24 cellular contexts compared by ENCODE assay signal in the genomic region with DNA sequence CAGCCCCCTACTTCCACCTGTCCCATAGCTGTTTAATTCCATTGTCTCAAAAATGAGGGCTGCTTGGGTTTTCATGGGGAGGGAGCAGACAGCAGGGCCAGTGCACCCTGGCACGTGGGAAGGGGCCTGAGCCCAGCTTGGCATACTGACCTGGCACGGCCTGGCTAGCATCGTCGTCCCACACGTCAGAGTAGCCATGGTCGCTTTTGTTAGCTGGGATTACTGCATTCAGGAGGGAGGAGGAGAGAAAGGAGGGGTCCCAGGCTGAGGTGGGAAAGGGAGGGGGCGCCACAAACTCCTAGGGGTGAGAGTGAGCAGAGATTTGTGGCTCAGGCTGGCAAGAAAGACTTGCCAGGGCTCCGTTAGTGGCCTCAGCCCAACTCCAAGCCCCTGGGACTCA. TPM values are rescaled to one million over a fixed set of nuclear protein-coding genes. Genes with fewer than 3 reads are reported as not detected.
DNase-seq lines count a peak whose midpoint lies in the region; ATAC-seq and TF ChIP-seq lines count a peak whose summit lies in the region.
"Had no signal": no experiment of that assay in that cellular context is flagged by ENCODE, and none has a peak within 500 bp of the region (broad histone marks: within the 10 kb centered on the region; RNA-seq: fewer than 3 reads in every experiment).

No MANE protein-coding gene starts in this region.

- no peak overlapping the region for H3K27ac ChIP-seq in GM23338 (ENCODE audit: low read depth)
- H3K27ac ChIP-seq in neural progenitor cell = no peak overlapping the region
- H3K27ac ChIP-seq: A549 had no signal

- CTCF ChIA-PET in WTC11 (lab: Charles Lee) = interaction anchor here (0.8 to 8.7 kb wide), 16 partner anchors 9 to 379 kb away, joined by 3 to 92 read pairs (median 3); a partner anchor contains a TSS

- H3K27ac Mint-ChIP-seq in GM23338 = no peak overlapping the region
- H3K27ac Mint-ChIP-seq in WTC11 = no peak overlapping the region
- no peak overlapping the region for H3K27ac Mint-ChIP-seq in neural progenitor cell
- H3K27ac Mint-ChIP-seq: HFFc6, IgD-negative memory B cell had no signal

- POLR2A ChIA-PET in WTC11 (lab: Charles Lee) = interaction anchor here (2.9 kb wide), 1 partner anchor 8 kb away, joined by 9 read pairs; no protein-coding TSS in a partner anchor

- H3K4me3 Mint-ChIP-seq in GM23338 (peak overlapping the region; percentile 10; the same call in 1 of the 3 replicates), WTC11 (peak overlapping the region; percentile 5; the same call in 1 of the 2 replicates), neural progenitor cell (no peak overlapping the region)
- H3K4me3 Mint-ChIP-seq: CD4-positive, alpha-beta memory T cell; HFFc6; IgD-negative memory B cell had no signal

- DNase-seq in GM23338 (ENCODE audit: low spot score) (peak; percentile 66), WTC11 (ENCODE audit: low spot score) (peak; percentile 22), globus pallidus (ENCODE audit: low spot score) (peak; percentile 49), neural progenitor cell (ENCODE audit: low spot score) (peak; percentile 85), NCI-H526 treated with DMSO at 0.1 percent for 48 hours (lab: John Stamatoyannopoulos, UW) (no peak)
- DNase-seq in central memory CD4-positive, alpha-beta T cell = no peak
- DNase-seq in stimulated activated CD8-positive, alpha-beta memory T cell treated with anti-CD3 and anti-CD28 coated beads, Interleukin-4, amount 100 ng/mL, for 48 hours = no peak
- DNase-seq: Caco-2; CD4-positive, alpha-beta memory T cell; DMS 273 treated with DMSO at 0.1 percent for 48 hours; DND-41; HFFc6; Kasumi-1; MG63; NCI-H1417 treated with DMSO at 0.1 percent for 48 hours; NCI-H2029 treated with DMSO at 0.1 percent for 48 hours; NCI-H226; NCI-H510A treated with DMSO at 0.1 percent for 48 hours; NCI-H82 had no signal

- ATAC-seq in GM23338 = peak; percentile 28
- ATAC-seq in WTC11 = peak; percentile 46
- ATAC-seq in GM18909 (IDR thresholded peaks at IDR 0.05; ENCODE audit: poor library complexity, unreplicated experiment) = no peak
- ATAC-seq: A549, Panc1, SK-N-SH treated with all-trans-retinoic acid at 6 μM for 48 hours had no signal

- H3K9me2 ChIP-seq in GM23338 (ENCODE audit: insufficient read depth) = no peaks in the 10 kb centered on the region

- peaks cover 7% of the 10 kb centered on the region for H3K27me3 Mint-ChIP-seq in GM23338 (ENCODE audit: insufficient read depth, low read depth, poor library complexity)
- H3K27me3 Mint-ChIP-seq in WTC11 (ENCODE audit: low read depth) = peaks cover 22% of the 10 kb centered on the region
- H3K27me3 Mint-ChIP-seq in neural progenitor cell (ENCODE audit: insufficient read depth, low read depth) = peaks cover 6% of the 10 kb centered on the region
- H3K27me3 Mint-ChIP-seq: CD4-positive, alpha-beta memory T cell; IgD-negative memory B cell had no signal

- H2AFZ ChIP-seq in GM23338 (peak overlapping the region; percentile 97), neural progenitor cell (replicated peaks) (peak overlapping the region; percentile 63)

- H3K27me3 ChIP-seq in GM23338 (ENCODE audit: insufficient read depth) (peaks cover 33% of the 10 kb centered on the region), neural progenitor cell (peaks cover 17% of the 10 kb centered on the region)
- H3K27me3 ChIP-seq: MG63 had no signal

- H3K4me1 ChIP-seq in GM23338 (ENCODE audit: insufficient read depth) = peaks cover 24% of the 10 kb centered on the region
- peaks cover 25% of the 10 kb centered on the region for H3K4me1 ChIP-seq in neural progenitor cell

- H3K4me2 ChIP-seq in GM23338 (peak overlapping the region; percentile 72), neural progenitor cell (peak overlapping the region; percentile 48)
- H3K4me2 ChIP-seq: A549 had no signal

- TF ChIP-seq CTCF in GM23338 (conservative IDR thresholded peaks at IDR 0.05; ENCODE audit: low read depth in 2 of 2) (no peak), WTC11 (IDR thresholded peaks at IDR 0.05) (no peak), neural progenitor cell (IDR thresholded peaks at IDR 0.05) (no peak)

- H3K9ac ChIP-seq in neural progenitor cell = no peak overlapping the region

- H4K20me1 ChIP-seq in GM23338 (replicated peaks; ENCODE audit: insufficient read depth) (no peaks in the 10 kb centered on the region), neural progenitor cell (ENCODE audit: low read depth) (no peaks in the 10 kb centered on the region)

- H3K9me3 ChIP-seq in neural progenitor cell (ENCODE audit: low read depth) = no peaks in the 10 kb centered on the region
- H3K9me3 ChIP-seq: A549, Caco-2, MG63 had no signal

- peaks cover 39% of the 10 kb centered on the region for H3K4me1 Mint-ChIP-seq in GM23338
- H3K4me1 Mint-ChIP-seq in WTC11 = peaks cover 34% of the 10 kb centered on the region
- peaks cover 24% of the 10 kb centered on the region for H3K4me1 Mint-ChIP-seq in neural progenitor cell

- H3K4me3 ChIP-seq in GM23338 = peak overlapping the region; percentile 38
- H3K4me3 ChIP-seq in neural progenitor cell = no peak overlapping the region
- H3K4me3 ChIP-seq: A549, MG63 had no signal

- H3K36me3 ChIP-seq in GM23338 (ENCODE audit: insufficient read depth) (no peaks in the 10 kb centered on the region), neural progenitor cell (no peaks in the 10 kb centered on the region)
- H3K36me3 ChIP-seq: MG63 had no signal

- H3K36me3 Mint-ChIP-seq in GM23338 (ENCODE audit: low read depth) (no peaks in the 10 kb centered on the region), WTC11 (no peaks in the 10 kb centered on the region), neural progenitor cell (no peaks in the 10 kb centered on the region)
- H3K36me3 Mint-ChIP-seq: CD4-positive, alpha-beta memory T cell; IgD-negative memory B cell had no signal

- H3F3A ChIP-seq in GM23338 (replicated peaks; ENCODE audit: low read depth) = no peaks in the 10 kb centered on the region
- no peaks in the 10 kb centered on the region for H3F3A ChIP-seq in neural progenitor cell (ENCODE audit: low read depth)

- H3K79me2 ChIP-seq in GM23338 (replicated peaks; ENCODE audit: insufficient read depth) = no peaks in the 10 kb centered on the region
- H3K79me2 ChIP-seq in neural progenitor cell (ENCODE audit: low read depth) = no peaks in the 10 kb centered on the region

- H3K9me3 Mint-ChIP-seq in GM23338 (no peaks in the 10 kb centered on the region), WTC11 (no peaks in the 10 kb centered on the region), neural progenitor cell (no peaks in the 10 kb centered on the region)
- H3K9me3 Mint-ChIP-seq: HFFc6, IgD-negative memory B cell had no signal

TF ChIP-seq in GM23338, 12 proteins besides CTCF, POLR2A, EP300 and RAD21:
- no peak for TF ChIP-seq ZNF331 (CRISPR knock-in tag; IDR thresholded peaks at IDR 0.05; ENCODE audit: low read depth)
- peak; percentile 45 for TF ChIP-seq CREB1 (CRISPR knock-in tag; IDR thresholded peaks at IDR 0.05; ENCODE audit: low read depth)
TF ChIP-seq in GM23338: peak in this region for 1.

TF ChIP-seq in WTC11, 78 proteins besides CTCF, POLR2A, EP300 and RAD21:
- TF ChIP-seq, protein P1, sequence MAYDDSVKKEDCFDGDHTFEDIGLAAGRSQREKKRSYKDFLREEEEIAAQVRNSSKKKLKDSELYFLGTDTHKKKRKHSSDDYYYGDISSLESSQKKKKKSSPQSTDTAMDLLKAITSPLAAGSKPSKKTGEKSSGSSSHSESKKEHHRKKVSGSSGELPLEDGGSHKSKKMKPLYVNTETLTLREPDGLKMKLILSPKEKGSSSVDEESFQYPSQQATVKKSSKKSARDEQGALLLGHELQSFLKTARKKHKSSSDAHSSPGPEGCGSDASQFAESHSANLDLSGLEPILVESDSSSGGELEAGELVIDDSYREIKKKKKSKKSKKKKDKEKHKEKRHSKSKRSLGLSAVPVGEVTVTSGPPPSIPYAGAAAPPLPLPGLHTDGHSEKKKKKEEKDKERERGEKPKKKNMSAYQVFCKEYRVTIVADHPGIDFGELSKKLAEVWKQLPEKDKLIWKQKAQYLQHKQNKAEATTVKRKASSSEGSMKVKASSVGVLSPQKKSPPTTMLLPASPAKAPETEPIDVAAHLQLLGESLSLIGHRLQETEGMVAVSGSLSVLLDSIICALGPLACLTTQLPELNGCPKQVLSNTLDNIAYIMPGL (CRISPR knock-in tag; IDR thresholded peaks at IDR 0.05) = no peak
- TF ChIP-seq, protein P2, sequence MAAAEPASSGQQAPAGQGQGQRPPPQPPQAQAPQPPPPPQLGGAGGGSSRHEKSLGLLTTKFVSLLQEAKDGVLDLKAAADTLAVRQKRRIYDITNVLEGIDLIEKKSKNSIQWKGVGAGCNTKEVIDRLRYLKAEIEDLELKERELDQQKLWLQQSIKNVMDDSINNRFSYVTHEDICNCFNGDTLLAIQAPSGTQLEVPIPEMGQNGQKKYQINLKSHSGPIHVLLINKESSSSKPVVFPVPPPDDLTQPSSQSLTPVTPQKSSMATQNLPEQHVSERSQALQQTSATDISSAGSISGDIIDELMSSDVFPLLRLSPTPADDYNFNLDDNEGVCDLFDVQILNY (CRISPR knock-in tag; IDR thresholded peaks at IDR 0.05) = no peak
- TF ChIP-seq EMX1 (CRISPR knock-in tag; IDR thresholded peaks at IDR 0.05) = no peak
- no peak for TF ChIP-seq TP53 (CRISPR knock-in tag; IDR thresholded peaks at IDR 0.05)
- no peak for TF ChIP-seq SOX15 (CRISPR knock-in tag; IDR thresholded peaks at IDR 0.05)

RNA-seq across cellular contexts. Expression of a gene that starts 21.1 kb away (rescaled TPM):
- total RNA-seq in GM23338 (2014; rRNA removed; shearing (Covaris generic)) = 14.4 and 15.0 TPM in 2 replicates
- 42.3 and 46.0 TPM in 2 replicates for polyA plus RNA-seq in GM23338 (2016; fragmentation: Nextera tagmentation; extraction: Ambion mirVana)
- total RNA-seq in WTC11 (2021) (27.7 to 29.3 TPM (median 28.9 TPM) in 3 replicates), neural progenitor cell (ENCODE audit: low replicate concordance) (8.9 and 19.8 TPM in 2 replicates)

RNA-seq across cellular contexts. Expression of a gene that starts 28.2 kb away (rescaled TPM):
- 0.38 and 1.0 TPM in 2 replicates for total RNA-seq in GM23338 (2014; rRNA removed; shearing (Covaris generic))
- 0.19 and 0.21 TPM in 2 replicates for polyA plus RNA-seq in GM23338 (2016; fragmentation: Nextera tagmentation; extraction: Ambion mirVana)
- 1.2 to 1.7 TPM (median 1.5 TPM) in 3 replicates for total RNA-seq in WTC11 (2021)
- 0.59 and 1.6 TPM in 2 replicates for total RNA-seq in neural progenitor cell (ENCODE audit: low replicate concordance)

RNA-seq across cellular contexts. Expression of a gene that starts 40.0 kb away (rescaled TPM):
- 2.3 and 2.6 TPM in 2 replicates for total RNA-seq in GM23338 (2014; rRNA removed; shearing (Covaris generic))
- polyA plus RNA-seq in GM23338 (2016; fragmentation: Nextera tagmentation; extraction: Ambion mirVana) = 1.3 and 1.5 TPM in 2 replicates
- total RNA-seq in WTC11 (2021) = 6.0 to 9.0 TPM (median 6.4 TPM) in 3 replicates
- 2.5 and 2.6 TPM in 2 replicates for total RNA-seq in neural progenitor cell (ENCODE audit: low replicate concordance)

Comparison
In these comparisons a context has a peak if more than half of its experiments do, and no peak if none do; other contexts are left out.
1. DNase-seq: peak in GM23338 (single experiment), WTC11 (single experiment), globus pallidus (single experiment) and neural progenitor cell (single experiment); none in NCI-H526 treated with DMSO at 0.1 percent for 48 hours (single experiment), central memory CD4-positive, alpha-beta T cell (single experiment) and stimulated activated CD8-positive, alpha-beta memory T cell treated with anti-CD3 and anti-CD28 coated beads, Interleukin-4, amount 100 ng/mL, for 48 hours (single experiment).